Comparison of ENCODE assay signal across 26 cellular contexts in the genomic region with DNA sequence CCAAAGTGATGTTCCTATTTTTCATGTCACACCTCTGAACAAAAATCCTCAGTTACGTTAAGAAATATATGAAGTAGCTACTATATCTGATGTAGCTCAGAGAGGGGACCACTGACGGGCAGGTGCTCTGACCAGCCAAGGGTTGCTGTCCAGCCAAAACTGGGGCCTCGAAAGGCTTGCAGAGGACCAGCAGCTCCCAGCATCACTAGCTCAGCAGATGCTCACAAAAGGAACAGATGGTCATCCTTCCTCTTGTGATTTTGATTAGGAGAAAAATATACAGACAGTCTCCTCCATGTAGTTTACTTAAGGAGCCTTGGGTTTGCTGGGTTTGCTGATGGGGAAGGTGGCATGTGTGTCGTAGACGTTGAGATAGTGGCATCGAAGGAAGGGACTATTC.
"Had no signal": no experiment of that assay in that cellular context is flagged by ENCODE, and none has a peak within 500 bp of the region (broad histone marks: within the 10 kb centered on the region; RNA-seq: fewer than 3 reads in every experiment).

No MANE protein-coding gene starts in this region.

- H3K27ac Mint-ChIP-seq: immature natural killer cell; mesothelial cell of epicardium; natural killer cell; nephron progenitor cell; neural progenitor cell; stimulated activated effector memory CD8-positive, alpha-beta T cell treated with anti-CD3 and anti-CD28 coated beads, Interleukin-12 subunit alpha, Interleukin-12 subunit beta, amount 100 ng/mL, for 72 hours; stimulated activated naive CD8-positive, alpha-beta T cell treated with anti-CD3 and anti-CD28 coated beads, Interleukin-15, Interleukin-2, amounts not matched to agents 100 ng/mL and 50 ng/mL, for 24 hours had no signal

- H3K4me3 Mint-ChIP-seq: immature natural killer cell; mesothelial cell of epicardium; naive B cell; natural killer cell; nephron progenitor cell; neural progenitor cell; stimulated activated effector memory CD8-positive, alpha-beta T cell treated with anti-CD3 and anti-CD28 coated beads, Interleukin-12 subunit alpha, Interleukin-12 subunit beta, amount 100 ng/mL, for 72 hours; stimulated activated naive CD8-positive, alpha-beta T cell treated with anti-CD3 and anti-CD28 coated beads, Interleukin-15, Interleukin-2, amounts not matched to agents 100 ng/mL and 50 ng/mL, for 24 hours had no signal

- H3K4me1 Mint-ChIP-seq: immature natural killer cell; naive B cell; natural killer cell; stimulated activated effector memory CD8-positive, alpha-beta T cell treated with anti-CD3 and anti-CD28 coated beads, Interleukin-12 subunit alpha, Interleukin-12 subunit beta, amount 100 ng/mL, for 72 hours had no signal

- H3K36me3 Mint-ChIP-seq: immature natural killer cell; mesothelial cell of epicardium; natural killer cell; neural progenitor cell; stimulated activated effector memory CD8-positive, alpha-beta T cell treated with anti-CD3 and anti-CD28 coated beads, Interleukin-12 subunit alpha, Interleukin-12 subunit beta, amount 100 ng/mL, for 72 hours had no signal

- DNase-seq: hypothalamus; immature natural killer cell; kidney; left colon; left lung; lower lobe of right lung; mammary epithelial cell; mesenchymal stem cell; naive B cell; natural killer cell; nephron progenitor cell; ovary; retina; right cardiac atrium; stimulated activated CD4-positive, alpha-beta T cell treated with anti-CD3 and anti-CD28 coated beads, Interleukin-12 subunit alpha, Interleukin-12 subunit beta, amount 100 ng/mL, for 4 hours; stimulated activated CD4-positive, alpha-beta T cell treated with anti-CD3 and anti-CD28 coated beads, Interleukin-15, amount 100 ng/mL, for 24 hours; stimulated activated CD4-positive, alpha-beta T cell treated with anti-CD3 and anti-CD28 coated beads, Interleukin-4, amount 100 ng/mL, for 24 hours; stimulated activated naive CD4-positive, alpha-beta T cell; tibial artery; trophoblast cell; upper lobe of right lung had no signal

- H3K9me3 Mint-ChIP-seq: immature natural killer cell; mesothelial cell of epicardium; natural killer cell; nephron progenitor cell; stimulated activated effector memory CD8-positive, alpha-beta T cell treated with anti-CD3 and anti-CD28 coated beads, Interleukin-12 subunit alpha, Interleukin-12 subunit beta, amount 100 ng/mL, for 72 hours; stimulated activated naive CD8-positive, alpha-beta T cell treated with anti-CD3 and anti-CD28 coated beads, Interleukin-15, Interleukin-2, amounts not matched to agents 100 ng/mL and 50 ng/mL, for 24 hours had no signal

- ATAC-seq: left colon; left lung; lower lobe of right lung; natural killer cell; right cardiac atrium; sciatic nerve; stimulated activated effector memory CD8-positive, alpha-beta T cell treated with anti-CD3 and anti-CD28 coated beads, Interleukin-12 subunit alpha, Interleukin-12 subunit beta, amount 100 ng/mL, for 72 hours; upper lobe of right lung had no signal
